In the genomic region with DNA sequence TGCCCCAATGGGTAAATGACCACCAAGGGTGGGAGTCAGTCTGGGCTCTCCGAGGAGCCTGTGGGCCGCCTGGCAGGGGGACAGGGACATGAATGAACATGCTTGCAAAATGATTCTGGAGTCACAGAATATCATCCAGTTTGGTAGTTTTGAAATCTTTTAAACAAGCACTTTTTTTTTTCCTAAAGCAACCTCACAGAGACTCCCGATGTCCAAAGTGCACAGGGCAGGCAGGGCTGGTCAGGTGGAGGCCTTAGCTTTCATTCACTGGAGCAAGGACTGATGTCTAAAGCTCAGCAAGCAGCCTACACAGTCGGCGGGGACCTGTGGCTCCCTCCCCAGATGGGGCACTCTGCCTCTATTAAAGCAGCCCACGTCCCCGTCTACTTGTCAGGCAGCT, we compare ENCODE assay signal across 1 cellular context.
TF ChIP-seq lines count a peak whose summit lies in the region.

No MANE protein-coding gene starts in this region.

TF ChIP-seq in HepG2, 621 proteins besides CTCF, POLR2A, EP300 and RAD21 (continued from another document):
- TF ChIP-seq, protein P1, sequence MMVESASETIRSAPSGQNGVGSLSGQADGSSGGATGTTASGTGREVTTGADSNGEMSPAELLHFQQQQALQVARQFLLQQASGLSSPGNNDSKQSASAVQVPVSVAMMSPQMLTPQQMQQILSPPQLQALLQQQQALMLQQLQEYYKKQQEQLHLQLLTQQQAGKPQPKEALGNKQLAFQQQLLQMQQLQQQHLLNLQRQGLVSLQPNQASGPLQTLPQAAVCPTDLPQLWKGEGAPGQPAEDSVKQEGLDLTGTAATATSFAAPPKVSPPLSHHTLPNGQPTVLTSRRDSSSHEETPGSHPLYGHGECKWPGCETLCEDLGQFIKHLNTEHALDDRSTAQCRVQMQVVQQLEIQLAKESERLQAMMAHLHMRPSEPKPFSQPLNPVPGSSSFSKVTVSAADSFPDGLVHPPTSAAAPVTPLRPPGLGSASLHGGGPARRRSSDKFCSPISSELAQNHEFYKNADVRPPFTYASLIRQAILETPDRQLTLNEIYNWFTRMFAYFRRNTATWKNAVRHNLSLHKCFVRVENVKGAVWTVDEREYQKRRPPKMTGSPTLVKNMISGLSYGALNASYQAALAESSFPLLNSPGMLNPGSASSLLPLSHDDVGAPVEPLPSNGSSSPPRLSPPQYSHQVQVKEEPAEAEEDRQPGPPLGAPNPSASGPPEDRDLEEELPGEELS (CRISPR knock-in tag; IDR thresholded peaks at IDR 0.05), result no peak
- TF ChIP-seq ATF3 (CRISPR knock-in tag; IDR thresholded peaks at IDR 0.05) (no peak), ZNF557 (CRISPR knock-in tag; IDR thresholded peaks at IDR 0.05) (no peak), ZNF468 (CRISPR knock-in tag; IDR thresholded peaks at IDR 0.05) (no peak), HNF4A (CRISPR knock-in tag; IDR thresholded peaks at IDR 0.05) (peak; percentile 55)
